18 cellular contexts compared by ENCODE assay signal in the genomic region with DNA sequence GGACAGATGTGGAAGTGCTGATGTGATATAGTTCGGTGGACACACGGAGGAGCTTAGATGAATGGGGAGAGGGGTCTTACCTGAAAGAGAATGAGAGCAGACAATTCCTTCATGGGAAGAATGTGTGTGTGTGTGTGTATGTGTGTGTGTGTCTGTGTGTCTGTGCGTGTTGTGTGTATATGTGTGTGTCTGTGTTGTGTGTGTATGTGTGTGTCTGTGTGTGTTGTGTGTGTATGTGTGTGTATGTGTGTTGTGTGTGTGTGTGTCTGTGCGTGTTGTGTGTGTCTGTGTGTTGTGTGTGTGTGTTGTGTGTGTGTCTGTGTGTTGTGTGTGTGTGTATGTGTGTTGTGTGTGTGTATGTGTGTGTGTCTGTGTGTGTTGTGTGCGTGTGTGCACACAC.
A peak's percentile ranks its signal among the peaks of the same experiment; 100 is the strongest.
DNase-seq lines count a peak whose midpoint lies in the region; ATAC-seq, FAIRE-seq and TF ChIP-seq lines count a peak whose summit lies in the region.
"Had no signal": no experiment of that assay in that cellular context is flagged by ENCODE, and none has a peak within 500 bp of the region (broad histone marks: within the 10 kb centered on the region; RNA-seq: fewer than 3 reads in every experiment).

No MANE protein-coding gene starts in this region.

- no peaks in the 10 kb centered on the region for H4K20me1 ChIP-seq in IMR-90 (ENCODE audit: insufficient read depth, low read length)
- H4K20me1 ChIP-seq in H1 (replicated peaks in 1 of 2; ENCODE audit: control insufficient read depth in 1 of 2, insufficient read depth in 2 of 2, low read length in 2 of 2), result peaks cover 0 to 2% of the 10 kb centered on the region in 2 experiments
- H4K20me1 ChIP-seq: BLaER1 had no signal

- no peak overlapping the region for H2BK20ac ChIP-seq in IMR-90 (ENCODE audit: low read depth, low read length)
- no peak overlapping the region for H2BK20ac ChIP-seq in H1 (ENCODE audit: low read length)

- H3K36me3 ChIP-seq in IMR-90 (ENCODE audit: control insufficient read depth, insufficient read depth, low read length) (no peaks in the 10 kb centered on the region), H1 (ENCODE audit: control insufficient read depth in 2 of 4, insufficient read depth in 4 of 4, low read length in 3 of 4) (no peaks in the 10 kb centered on the region), trophoblast cell (ENCODE audit: control insufficient read depth in 1 of 2, insufficient read depth in 2 of 2, low read length in 2 of 2) (no peaks in the 10 kb centered on the region), endodermal cell (ENCODE audit: control insufficient read depth, insufficient read depth, low read length) (no peaks in the 10 kb centered on the region)
- H3K36me3 ChIP-seq: BLaER1 had no signal

- H3K27me3 ChIP-seq in IMR-90 (ENCODE audit: control insufficient read depth, insufficient read depth, low read length), result peaks cover 3% of the 10 kb centered on the region
- peaks cover 0 to 10% (median 4%) of the 10 kb centered on the region in 4 experiments; a peak in 5 of 7 replicates for H3K27me3 ChIP-seq in H1 (replicated peaks in 1 of 4; ENCODE audit: control insufficient read depth in 3 of 4, extremely low read depth in 1 of 4, insufficient read depth in 3 of 4, low read length in 3 of 4)
- no peaks in the 10 kb centered on the region for H3K27me3 ChIP-seq in trophoblast cell (ENCODE audit: insufficient read depth, low read length)
- peaks cover 46% of the 10 kb centered on the region for H3K27me3 ChIP-seq in endodermal cell (ENCODE audit: control insufficient read depth, insufficient read depth, low read length, poor library complexity, severe bottlenecking)
- H3K27me3 ChIP-seq: BLaER1 had no signal

- no peak overlapping the region for H4K8ac ChIP-seq in IMR-90 (ENCODE audit: low read depth in 2 of 2, low read length in 2 of 2)
- H4K8ac ChIP-seq in H1 (ENCODE audit: extremely low read depth, insufficient read depth, low read length), result no peak overlapping the region
- no peak overlapping the region for H4K8ac ChIP-seq in trophoblast cell (ENCODE audit: low read depth, low read length)

- H3K79me1 ChIP-seq in IMR-90 (ENCODE audit: low read depth in 1 of 2, low read length in 2 of 2), result no peaks in the 10 kb centered on the region
- no peaks in the 10 kb centered on the region for H3K79me1 ChIP-seq in H1 (ENCODE audit: low read depth, low read length)
- no peaks in the 10 kb centered on the region for H3K79me1 ChIP-seq in trophoblast cell (ENCODE audit: low read length)

- no peak for ATAC-seq in IMR-90 (ENCODE audit: low read depth)
- ATAC-seq in GM19452 (IDR thresholded peaks at IDR 0.05; ENCODE audit: unreplicated experiment), result no peak

- H3K27ac ChIP-seq in IMR-90 (ENCODE audit: insufficient read depth, low read length) (no peak overlapping the region), H1 (ENCODE audit: low read depth, low read length) (no peak overlapping the region), trophoblast cell (ENCODE audit: low read depth, low read length) (no peak overlapping the region), endodermal cell (ENCODE audit: low read depth, low read length) (no peak overlapping the region)
- H3K27ac ChIP-seq: BLaER1, GM23248 had no signal

- FAIRE-seq in GM12892 (lab: Jason Lieb, UNC) (peak; percentile 9), H1 (lab: Jason Lieb, UNC) (no peak)
- FAIRE-seq: GM19239 had no signal

- no peak for TF ChIP-seq EP300 in H1 (IDR thresholded peaks at IDR 0.05; ENCODE audit: borderline replicate concordance in 1 of 2, low read depth in 2 of 2, low read length in 2 of 2)

- TF ChIP-seq CTCF in IMR-90 (conservative IDR thresholded peaks at IDR 0.05; ENCODE audit: low read depth, low read length) (no peak), H1 (IDR thresholded peaks at IDR 0.05; ENCODE audit: control extremely low read depth in 1 of 3, insufficient read depth in 1 of 3, low read depth in 1 of 3, low read length in 3 of 3) (no peak), endodermal cell (conservative IDR thresholded peaks at IDR 0.05) (no peak)

- no peak overlapping the region for H3K14ac ChIP-seq in IMR-90 (replicated peaks; ENCODE audit: low read depth, low read length)
- no peak overlapping the region for H3K14ac ChIP-seq in H1 (ENCODE audit: insufficient read length)
- H3K14ac ChIP-seq in trophoblast cell (ENCODE audit: low read length), result no peak overlapping the region

- H2AK5ac ChIP-seq in IMR-90 (ENCODE audit: low read depth, low read length), result no peak overlapping the region
- H2AK5ac ChIP-seq in H1 (ENCODE audit: low read depth, low read length), result no peak overlapping the region
- no peak overlapping the region for H2AK5ac ChIP-seq in trophoblast cell (ENCODE audit: low read length)

- H2AK9ac ChIP-seq in IMR-90 (replicated peaks; ENCODE audit: low read depth, low read length, poor library complexity), result no peak overlapping the region

- H3K4me2 ChIP-seq in IMR-90 (ENCODE audit: low read depth, low read length) (no peak overlapping the region), H1 (ENCODE audit: insufficient read depth in 1 of 2, low read depth in 2 of 2, low read length in 2 of 2) (no peak overlapping the region), trophoblast cell (ENCODE audit: low read length) (no peak overlapping the region)
- H3K4me2 ChIP-seq: BLaER1 had no signal

- no peak overlapping the region for H3K4me3 Mint-ChIP-seq in endodermal cell
- H3K4me3 Mint-ChIP-seq: CD8-positive, alpha-beta memory T cell had no signal

- no peaks in the 10 kb centered on the region for H3K9me1 ChIP-seq in IMR-90 (ENCODE audit: insufficient read depth, low read length)

- no peak overlapping the region for H3K23ac ChIP-seq in IMR-90 (ENCODE audit: low read depth, low read length)
- no peak overlapping the region for H3K23ac ChIP-seq in H1 (ENCODE audit: insufficient read length)
- H3K23ac ChIP-seq in trophoblast cell (ENCODE audit: low read length), result no peak overlapping the region

- H4K91ac ChIP-seq in IMR-90 (ENCODE audit: insufficient read depth, low read depth, low read length) (no peak overlapping the region), H1 (replicated peaks; ENCODE audit: insufficient read length, low read length) (peak overlapping the region; percentile 56), trophoblast cell (ENCODE audit: low read depth, low read length) (no peak overlapping the region)

- no TSS peak for BruUV-seq in IMR-90 (replicated peaks; lab: Mats Ljungman, UMichigan)

- H2AFZ ChIP-seq in IMR-90 (replicated peaks; ENCODE audit: low read length, poor library complexity) (no peak overlapping the region), H1 (ENCODE audit: low read length) (no peak overlapping the region), trophoblast cell (ENCODE audit: insufficient read depth, low read length, poor library complexity) (no peak overlapping the region)

- peaks cover 4% of the 10 kb centered on the region; the same call in 1 of the 2 replicates for H3K23me2 ChIP-seq in H1 (ENCODE audit: low read depth, low read length)

- H3K9ac ChIP-seq in IMR-90 (ENCODE audit: low read depth, low read length), result no peak overlapping the region
- H3K9ac ChIP-seq in H1 (replicated peaks in 1 of 4; ENCODE audit: extremely low read depth in 1 of 4, low read depth in 3 of 4, low read length in 3 of 4), result no peak overlapping the region
- H3K9ac ChIP-seq in trophoblast cell (ENCODE audit: low read length), result no peak overlapping the region
- no peak overlapping the region for H3K9ac ChIP-seq in endodermal cell (ENCODE audit: extremely low read depth, low read length, poor library complexity, severe bottlenecking)
- H3K9ac ChIP-seq: BLaER1, GM23248 had no signal

- H2BK15ac ChIP-seq in IMR-90 (ENCODE audit: low read depth, low read length) (no peak overlapping the region), H1 (ENCODE audit: low read length) (peak overlapping the region; percentile 67; the same call in 1 of the 2 replicates)

- H4K5ac ChIP-seq in IMR-90 (ENCODE audit: low read depth, low read length), result no peak overlapping the region
- no peak overlapping the region for H4K5ac ChIP-seq in H1 (ENCODE audit: insufficient read length, low read depth, low read length)

- TF ChIP-seq RAD21 in IMR-90 (IDR thresholded peaks at IDR 0.05; ENCODE audit: low read length) (no peak), H1 (IDR thresholded peaks at IDR 0.05 in 1 of 2, conservative IDR thresholded peaks at IDR 0.05 in 1 of 2; ENCODE audit: low read depth in 2 of 2, low read length in 2 of 2) (no peak)

- no peak overlapping the region for H2BK12ac ChIP-seq in H1 (ENCODE audit: low read depth, low read length)
- H2BK12ac ChIP-seq in trophoblast cell (ENCODE audit: low read length), result no peak overlapping the region

- CTCF ChIA-PET in IMR-90 (lab: Yijun Ruan, JAX), result no interaction called here
- CTCF ChIA-PET in H1 (lab: Charles Lee; ENCODE audit: partially characterized antibody), result interaction anchor here (0.6 to 1.5 kb wide), 6 partner anchors 19 to 700 kb away, joined by 3 to 4 read pairs (median 4); no protein-coding TSS in a partner anchor

- H3K79me2 ChIP-seq in H1 (ENCODE audit: control insufficient read depth in 1 of 2, insufficient read depth in 2 of 2, low read length in 2 of 2) (no peaks in the 10 kb centered on the region), trophoblast cell (ENCODE audit: control insufficient read depth, insufficient read depth, low read length, poor library complexity) (no peaks in the 10 kb centered on the region)

- H3K4me3 ChIP-seq in IMR-90 (ENCODE audit: insufficient read depth, low read depth, low read length), result no peak overlapping the region
- H3K4me3 ChIP-seq in H1 (ENCODE audit: extremely low read depth in 1 of 4, insufficient read depth in 2 of 4, low read depth in 3 of 4, low read length in 4 of 4), result no peak overlapping the region
- H3K4me3 ChIP-seq in trophoblast cell (ENCODE audit: low read depth, low read length), result peak overlapping the region; percentile 52
- no peak overlapping the region for H3K4me3 ChIP-seq in endodermal cell (ENCODE audit: low read length)
- H3K4me3 ChIP-seq: BLaER1 had no signal

- POLR2A ChIA-PET in IMR-90 (lab: Charles Lee; ENCODE audit: unreplicated experiment), result no interaction called here
- POLR2A ChIA-PET in H1 (lab: Charles Lee; ENCODE audit: partially characterized antibody), result no interaction called here

- no peak overlapping the region for H3K4ac ChIP-seq in IMR-90 (ENCODE audit: low read depth, low read length)
- no peak overlapping the region for H3K4ac ChIP-seq in H1 (replicated peaks; ENCODE audit: insufficient read length, low read depth, low read length)
- no peak overlapping the region for H3K4ac ChIP-seq in trophoblast cell (ENCODE audit: low read depth, low read length)

- no peak overlapping the region for H3K27ac Mint-ChIP-seq in endodermal cell
- H3K27ac Mint-ChIP-seq: CD8-positive, alpha-beta memory T cell had no signal

- H4K12ac ChIP-seq in trophoblast cell (ENCODE audit: low read depth, low read length), result no peak overlapping the region

- DNase-seq in GM12892 (ENCODE audit: insufficient read length) (no peak), IMR-90 (no peak), H1 (ENCODE audit: low read depth in 1 of 2, low spot score in 2 of 2) (no peak), trophoblast cell (no peak), NCI-H1694 treated with DMSO at 0.1 percent for 48 hours (lab: John Stamatoyannopoulos, UW) (no peak), endodermal cell (no peak)
- DNase-seq: 8988T; AML-193; Caco-2; CD8-positive, alpha-beta memory T cell; DND-41; GDM1; H7; KBM-7 had no signal

- H2BK120ac ChIP-seq in IMR-90 (ENCODE audit: low read depth, low read length), result no peak overlapping the region
- H2BK120ac ChIP-seq in H1 (replicated peaks; ENCODE audit: low read depth, low read length), result no peak overlapping the region
- no peak overlapping the region for H2BK120ac ChIP-seq in trophoblast cell (ENCODE audit: insufficient read depth, low read length, poor library complexity)

- intact Hi-C loops in IMR-90 (cut with micrococcal nuclease), result no loop called here

- H3K9me3 ChIP-seq in IMR-90 (ENCODE audit: control insufficient read depth, insufficient read depth, low read length), result no peaks in the 10 kb centered on the region
- H3K9me3 ChIP-seq in H1 (ENCODE audit: insufficient read depth in 2 of 2, low read depth in 1 of 2, low read length in 1 of 2), result no peaks in the 10 kb centered on the region
- H3K9me3 ChIP-seq in trophoblast cell (ENCODE audit: insufficient read depth, low read depth, low read length), result peaks cover 5% of the 10 kb centered on the region
- H3K9me3 ChIP-seq in endodermal cell (ENCODE audit: control insufficient read depth, low read length), result no peaks in the 10 kb centered on the region
- H3K9me3 ChIP-seq: BLaER1, Caco-2 had no signal

- H3K56ac ChIP-seq in IMR-90 (ENCODE audit: extremely low read depth, insufficient read depth, low read length) (no peak overlapping the region), H1 (replicated peaks; ENCODE audit: insufficient read length, low read depth, low read length) (peak overlapping the region; percentile 74)

- in situ Hi-C loops in IMR-90 (cut with MboI; ENCODE audit: low sequenced_read_pairs), result loop anchor here (25.0 kb wide), 1 partner anchor 1026 kb away; no protein-coding TSS in a partner anchor

- WGBS in IMR-90 (ENCODE audit: extremely low coverage in 2 of 2, insufficient read length in 1 of 2), 2 experiments, result 50% methylated on average over 1 of the region's 5 CpGs; no CpG with 5 or more reads in 1 of the 2 experiments
- WGBS in H1 (ENCODE audit: extremely low coverage in 1 of 2, insufficient coverage in 1 of 2, insufficient read length in 1 of 2, insufficient replicate concordance in 2 of 2, low coverage in 1 of 2, low lambda C conversion rate in 2 of 2, missing lambda C conversion rate in 1 of 2), 2 experiments, result 97% methylated on average over 5 of the region's 5 CpGs; no CpG with 5 or more reads in 1 of the 2 experiments
- no CpG with 5 or more reads among the region's 5 CpGs for WGBS in trophoblast cell (ENCODE audit: extremely low coverage, insufficient coverage, insufficient read length)
- WGBS in endodermal cell (ENCODE audit: insufficient coverage in 1 of 2, insufficient read length in 1 of 2), 2 experiments, result 80 to 83% methylated on average over 1 to 5 of the region's 5 CpGs

- H3K18ac ChIP-seq in IMR-90 (ENCODE audit: low read depth, low read length), result no peak overlapping the region
- H3K18ac ChIP-seq in H1 (ENCODE audit: extremely low read depth, low read length), result no peak overlapping the region
- H3K18ac ChIP-seq in trophoblast cell (ENCODE audit: low read length), result no peak overlapping the region

- peak overlapping the region; percentile 76 for H2BK5ac ChIP-seq in IMR-90 (ENCODE audit: low read depth, low read length, poor library complexity, severe bottlenecking)
- no peak overlapping the region for H2BK5ac ChIP-seq in H1 (ENCODE audit: low read depth, low read length)
- no peak overlapping the region for H2BK5ac ChIP-seq in trophoblast cell (ENCODE audit: low read depth, low read length, poor library complexity)

- peaks cover 4% of the 10 kb centered on the region for H3K9me3 Mint-ChIP-seq in endodermal cell
- H3K9me3 Mint-ChIP-seq: CD8-positive, alpha-beta memory T cell had no signal

- H3K4me1 Mint-ChIP-seq in endodermal cell, result peaks cover 29% of the 10 kb centered on the region
- H3K4me1 Mint-ChIP-seq: CD8-positive, alpha-beta memory T cell had no signal

- H3K36me3 Mint-ChIP-seq in endodermal cell (ENCODE audit: low read depth), result no peaks in the 10 kb centered on the region
- H3K36me3 Mint-ChIP-seq: CD8-positive, alpha-beta memory T cell had no signal

- H3K27me3 Mint-ChIP-seq in endodermal cell (ENCODE audit: insufficient read depth), result peaks cover 63% of the 10 kb centered on the region

- no peak for TF ChIP-seq POLR2A in GM12892 (IDR thresholded peaks at IDR 0.05; ENCODE audit: low read depth, low read length)
- no peak for TF ChIP-seq POLR2A in IMR-90 (IDR thresholded peaks at IDR 0.05; ENCODE audit: low read depth, low read length)
- TF ChIP-seq POLR2A in H1 (IDR thresholded peaks at IDR 0.05; ENCODE audit: control extremely low read depth in 1 of 2, low read depth in 2 of 2, low read length in 2 of 2), result no peak

- H3K4me1 ChIP-seq in IMR-90 (ENCODE audit: control insufficient read depth, insufficient read depth, low read length) (no peaks in the 10 kb centered on the region), H1 (replicated peaks in 1 of 4; ENCODE audit: control insufficient read depth in 3 of 4, insufficient read depth in 4 of 4, low read length in 3 of 4) (no peaks in the 10 kb centered on the region), trophoblast cell (ENCODE audit: control insufficient read depth in 1 of 2, insufficient read depth in 2 of 2, low read length in 2 of 2) (no peaks in the 10 kb centered on the region), endodermal cell (ENCODE audit: control insufficient read depth, insufficient read depth, low read length) (peaks cover 4% of the 10 kb centered on the region)
- H3K4me1 ChIP-seq: BLaER1, Caco-2 had no signal

- dilution Hi-C loops in IMR-90 (cut with HindIII; ENCODE audit: low sequenced_read_pairs, unreplicated experiment), result no loop called here
